Comparison of ENCODE assay signal across 9 cellular contexts in genomic region chr1:148318123-148318899, GRCh38.
DNase-seq lines count a peak whose midpoint lies in the region; ATAC-seq and TF ChIP-seq lines count a peak whose summit lies in the region.
"Had no signal": no experiment of that assay in that cellular context is flagged by ENCODE, and none has a peak within 500 bp of the region (broad histone marks: within the 10 kb centered on the region; RNA-seq: fewer than 3 reads in every experiment).

No MANE protein-coding gene starts in this region.

- peak overlapping the region; percentile 25 for H3K4me2 ChIP-seq in SU-DHL-6 (ENCODE audit: low read depth, low read length, poor library complexity, severe bottlenecking)

- no peak overlapping the region for H3K27ac ChIP-seq in SU-DHL-6 (ENCODE audit: low read depth, low read length)
- peak overlapping the region in 1 of 4 donors; percentile 14 for H3K27ac ChIP-seq in transverse colon
- H3K27ac ChIP-seq: SJSA1 had no signal

- intact Hi-C loops in transverse colon (cut with DNase I; ENCODE audit: low total_unique reads): no loop called here

- no peak for TF ChIP-seq POLR2A in transverse colon (IDR thresholded peaks at IDR 0.05)

- TF ChIP-seq CTCF in SU-DHL-6 (IDR thresholded peaks at IDR 0.05; ENCODE audit: insufficient read depth, low read length, poor library complexity, severe bottlenecking): no peak
- TF ChIP-seq CTCF in astrocyte of the spinal cord (IDR thresholded peaks at IDR 0.05; ENCODE audit: low read depth, low read length): no peak
- no peak for TF ChIP-seq CTCF in mesothelial cell of epicardium (IDR thresholded peaks at IDR 0.05; ENCODE audit: unreplicated experiment)
- no peak for TF ChIP-seq CTCF in transverse colon (IDR thresholded peaks at IDR 0.05)

- H3K4me3 Mint-ChIP-seq in mesothelial cell of epicardium: peak overlapping the region; percentile 63

- H3K9me3 Mint-ChIP-seq in mesothelial cell of epicardium: peaks cover 27% of the 10 kb centered on the region

- peak overlapping the region; percentile 66 for H3K27ac Mint-ChIP-seq in mesothelial cell of epicardium

- H2AFZ ChIP-seq in SU-DHL-6 (ENCODE audit: low read depth, low read length, severe bottlenecking): no peak overlapping the region

- H3K4me1 Mint-ChIP-seq in mesothelial cell of epicardium: peaks cover 9% of the 10 kb centered on the region

- H3K9me3 ChIP-seq in SU-DHL-6 (ENCODE audit: insufficient read depth, low read length): no peaks in the 10 kb centered on the region
- no peaks in the 10 kb centered on the region for H3K9me3 ChIP-seq in transverse colon
- H3K9me3 ChIP-seq: SJSA1 had no signal

- peaks cover 0 to 9% (median 0%) of the 10 kb centered on the region in 4 donors for H3K4me1 ChIP-seq in transverse colon

- in situ Hi-C loops in astrocyte of the spinal cord (cut with HindIII; ENCODE audit: low sequenced_read_pairs): no loop called here
- in situ Hi-C loops in transverse colon (cut with MboI; ENCODE audit: low pct_ligation_motif_present in 1 of 4, low pct_unique_long_range_greater_than_20kb in 1 of 4, low sequenced_read_pairs in 3 of 4): no loop called here

- peaks cover 48% of the 10 kb centered on the region for H3K27me3 Mint-ChIP-seq in mesothelial cell of epicardium (ENCODE audit: low read depth)

- TF ChIP-seq EP300 in transverse colon (IDR thresholded peaks at IDR 0.05; ENCODE audit: low read depth): no peak

- DNase-seq in astrocyte of the spinal cord (ENCODE audit: low read depth, low spot score) (peak; percentile 16), mesothelial cell of epicardium (ENCODE audit: low spot score in 2 of 2, unreplicated experiment in 2 of 2) (no peak), transverse colon (peak; percentile 43), NCI-H2029 treated with DMSO at 0.1 percent for 48 hours (lab: John Stamatoyannopoulos, UW) (no peak), cerebellar cortex (ENCODE audit: low spot score) (no peak)

- H3K27me3 ChIP-seq in SU-DHL-6 (ENCODE audit: low read length): no peaks in the 10 kb centered on the region
- H3K27me3 ChIP-seq in transverse colon: peaks cover 31% of the 10 kb centered on the region
- H3K27me3 ChIP-seq: SJSA1 had no signal

- H4K20me1 ChIP-seq in SU-DHL-6 (ENCODE audit: low read depth, low read length): no peaks in the 10 kb centered on the region

- peak; percentile 64 for ATAC-seq in GM21528 (IDR thresholded peaks at IDR 0.05; ENCODE audit: low FRiP score, unreplicated experiment)
- ATAC-seq in HG02623 (IDR thresholded peaks at IDR 0.05; ENCODE audit: unreplicated experiment): no peak

- no peak overlapping the region for H3K9ac ChIP-seq in SU-DHL-6 (ENCODE audit: low read length)

- WGBS in transverse colon (ENCODE audit: low coverage in 1 of 2), 2 donors: 15 to 32% methylated on average over 20 to 39 of the region's 39 CpGs

- peaks cover 1% of the 10 kb centered on the region for H3K36me3 Mint-ChIP-seq in mesothelial cell of epicardium

- H3K9me2 ChIP-seq in SU-DHL-6 (replicated peaks; ENCODE audit: insufficient read depth, low read length): no peaks in the 10 kb centered on the region

- H3K4me3 ChIP-seq in SU-DHL-6 (ENCODE audit: insufficient read depth, low read length, poor library complexity, severe bottlenecking): no peak overlapping the region
- H3K4me3 ChIP-seq in astrocyte of the spinal cord (ENCODE audit: low read depth, low read length): peak overlapping the region; percentile 31
- peak overlapping the region in 1 of 4 donors; percentile 44 for H3K4me3 ChIP-seq in transverse colon
- H3K4me3 ChIP-seq: SJSA1 had no signal

- no peaks in the 10 kb centered on the region for H3K79me2 ChIP-seq in SU-DHL-6 (ENCODE audit: insufficient read depth, low read length)

- H3F3A ChIP-seq in SU-DHL-6 (ENCODE audit: insufficient read depth): no peaks in the 10 kb centered on the region

- no peaks in the 10 kb centered on the region for H3K36me3 ChIP-seq in SU-DHL-6 (ENCODE audit: low read length)
- H3K36me3 ChIP-seq in transverse colon: no peaks in the 10 kb centered on the region
- H3K36me3 ChIP-seq: SJSA1 had no signal

Comparison
In these comparisons a context has a peak if more than half of its experiments do, and no peak if none do; other contexts are left out.
1. DNase-seq: peak in astrocyte of the spinal cord (single experiment) and transverse colon (single experiment); none in mesothelial cell of epicardium (0 of 2), NCI-H2029 treated with DMSO at 0.1 percent for 48 hours (single experiment) and cerebellar cortex (single experiment).